In genomic region chr7:90455163-90456030, GRCh38 we compare ENCODE assay signal across 8 cellular contexts. TPM values are rescaled to one million over a fixed set of nuclear protein-coding genes. Genes with fewer than 3 reads are reported as not detected.
DNase-seq lines count a peak whose midpoint lies in the region; ATAC-seq, FAIRE-seq and TF ChIP-seq lines count a peak whose summit lies in the region.

No MANE protein-coding gene starts in this region.

- ATAC-seq in HG02870 (IDR thresholded peaks at IDR 0.05; ENCODE audit: unreplicated experiment) (peak; percentile 91), gastroesophageal sphincter (peak; percentile 62), pancreas (peak; percentile 80 to 92 (median 90))

- intact Hi-C loops in pancreas (cut with DNase I), result loop anchor here in 1 of 3 donors (10.0 kb wide), 1 partner anchor 579 kb away; no protein-coding TSS in a partner anchor

- H3K4me3 ChIP-seq in AG10803 (ENCODE audit: low read length) (peak overlapping the region; percentile 45), gastroesophageal sphincter (peak overlapping the region in 1 of 2 donors; percentile 11), pancreas (no peak overlapping the region)

- in situ Hi-C loops in GM13977 (cut with MboI; ENCODE audit: low pct_unique_long_range_greater_than_20kb, low sequenced_read_pairs, unreplicated experiment), result loop anchor here (25.0 kb wide), 1 partner anchor 582 kb away; no protein-coding TSS in a partner anchor

- H3K9me3 ChIP-seq in gastroesophageal sphincter, result no peaks in the 10 kb centered on the region
- no peaks in the 10 kb centered on the region for H3K9me3 ChIP-seq in pancreas

- TF ChIP-seq POLR2A in gastroesophageal sphincter (IDR thresholded peaks at IDR 0.05), result no peak

- TF ChIP-seq CTCF in AG10803 (conservative IDR thresholded peaks at IDR 0.05; ENCODE audit: low read length), result peak; percentile 85
- peak; percentile 76 for TF ChIP-seq CTCF in GM13977 (IDR thresholded peaks at IDR 0.05; ENCODE audit: extremely low read depth, insufficient read depth, missing control alignments)
- TF ChIP-seq CTCF in gastroesophageal sphincter (IDR thresholded peaks at IDR 0.05), result peak; percentile 38 to 68 (median 62)
- TF ChIP-seq CTCF in pancreas (IDR thresholded peaks at IDR 0.05), result peak; percentile 6 to 49 (median 43)

- no peak for TF ChIP-seq EP300 in gastroesophageal sphincter (IDR thresholded peaks at IDR 0.05)

- no peak overlapping the region for H3K27ac ChIP-seq in gastroesophageal sphincter
- no peak overlapping the region for H3K27ac ChIP-seq in pancreas

- H3K36me3 ChIP-seq in gastroesophageal sphincter (no peaks in the 10 kb centered on the region), pancreas (no peaks in the 10 kb centered on the region)

- H3K27me3 ChIP-seq in gastroesophageal sphincter, result no peaks in the 10 kb centered on the region
- H3K27me3 ChIP-seq in pancreas, result no peaks in the 10 kb centered on the region

- H3K4me1 ChIP-seq in gastroesophageal sphincter, result peaks cover 0 to 4% (median 0%) of the 10 kb centered on the region in 3 donors
- peaks cover 8 to 28% (median 10%) of the 10 kb centered on the region in 3 donors for H3K4me1 ChIP-seq in pancreas

- WGBS in gastroesophageal sphincter (ENCODE audit: low coverage in 1 of 2), 2 donors, result 21 to 30% methylated on average over 6 of the region's 6 CpGs
- 26 to 27% methylated on average over 6 of the region's 6 CpGs for WGBS in pancreas, 2 donors

- DNase-seq in AG10803 (ENCODE audit: low read depth), result peak; percentile 54
- DNase-seq in GM13977 (ENCODE audit: low spot score), result peak; percentile 54
- DNase-seq in NCI-H146 (lab: John Stamatoyannopoulos, UW), result peak; percentile 26
- no peak for DNase-seq in pancreas
- DNase-seq in activated CD8-positive, alpha-beta memory T cell treated with anti-CD3 and anti-CD28 coated beads for 24 hours, result no peak

- FAIRE-seq in TTC549 (lab: Jason Lieb, UNC), result peak; percentile 72
- FAIRE-seq in pancreas (lab: Jason Lieb, UNC), result peak; percentile 75

RNA-seq across cellular contexts. Expression of gene PTTG1IP2, which starts 14.0 kb away (rescaled TPM):
- total RNA-seq in gastroesophageal sphincter, result not detected
- total RNA-seq in pancreas, result not detected
- polyA plus RNA-seq in pancreas, result not detected

RNA-seq across cellular contexts. Expression of gene CLDN12, which starts 52.1 kb away (rescaled TPM):
- total RNA-seq in gastroesophageal sphincter (10 to 100 TPM; 23.6 to 64.1 (median 27.4) TPM), pancreas (10 to 100 TPM; 11.8 to 33.3 (median 17.1) TPM)
- 10 to 100 TPM; 10.5 to 14.2 TPM for polyA plus RNA-seq in pancreas

Comparison
In these comparisons a context has a peak if more than half of its experiments do, and no peak if none do; other contexts are left out.
1. DNase-seq: peak in AG10803 (single experiment), GM13977 (single experiment) and NCI-H146 (single experiment); none in pancreas (0 of 6) and activated CD8-positive, alpha-beta memory T cell treated with anti-CD3 and anti-CD28 coated beads for 24 hours (single experiment).
2. Peak in every context shown above with its lines, with median percentiles within 50 percentile points of each other: CTCF ChIP-seq and ATAC-seq.